Comparison of ENCODE assay signal across 20 cellular contexts in the genomic region with DNA sequence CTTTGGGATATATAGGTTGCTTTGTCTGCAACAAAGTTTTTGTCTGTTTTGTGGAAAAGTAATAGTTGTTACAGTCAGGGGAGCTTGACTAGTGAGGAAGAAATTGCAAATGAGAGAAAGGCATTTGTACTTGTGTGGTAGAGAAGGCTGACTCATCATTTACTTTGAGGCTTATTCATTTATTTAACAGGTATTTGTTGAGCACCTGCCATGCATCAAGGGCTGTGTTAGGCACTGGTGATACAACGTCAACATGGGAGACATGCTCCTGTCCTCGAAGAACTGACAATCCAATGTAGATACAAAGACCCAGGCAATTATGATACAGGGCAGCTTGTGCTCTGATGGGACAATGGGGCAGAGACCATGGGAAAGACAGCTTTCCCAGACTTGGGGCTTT.
"Had no signal": no experiment of that assay in that cellular context is flagged by ENCODE, and none has a peak within 500 bp of the region (broad histone marks: within the 10 kb centered on the region; RNA-seq: fewer than 3 reads in every experiment).

No MANE protein-coding gene starts in this region.

- H3K4me1 ChIP-seq: body of pancreas, gastrocnemius medialis, neural progenitor cell, upper lobe of right lung had no signal

- DNase-seq: activated CD4-positive, alpha-beta T cell treated with anti-CD3 and anti-CD28 coated beads for 48 hours; activated CD8-positive, alpha-beta memory T cell treated with anti-CD3 and anti-CD28 coated beads, Interleukin-2, amount 50 U/mL, for 48 hours; activated CD8-positive, alpha-beta T cell treated with anti-CD3 and anti-CD28 coated beads, Interleukin-2, amount 10 ng/mL, durations not matched to agents 7 days and 5 days; activated gamma-delta T cell; activated T-cell treated with anti-CD3 and anti-CD28 coated beads, Interleukin-2, amount 50 U/mL, for 72 hours; amniotic stem cell; body of pancreas; central memory CD4-positive, alpha-beta T cell; gastrocnemius medialis; heart left ventricle; left colon; T-helper 17 cell; upper lobe of right lung had no signal

- H3K27me3 ChIP-seq: body of pancreas, gastrocnemius medialis, heart left ventricle, neural progenitor cell, suprapubic skin, upper lobe of right lung had no signal

- H3K9me3 Mint-ChIP-seq: activated T-cell treated with anti-CD3 and anti-CD28 coated beads, Interleukin-2, amount 50 U/mL, for 72 hours; neural progenitor cell; stimulated activated naive CD8-positive, alpha-beta T cell treated with anti-CD3 and anti-CD28 coated beads, Interleukin-15, Interleukin-2, amounts not matched to agents 100 ng/mL and 50 ng/mL, for 24 hours had no signal

- ATAC-seq: activated CD8-positive, alpha-beta T cell treated with anti-CD3 and anti-CD28 coated beads, Interleukin-2, amount 10 ng/mL, durations not matched to agents 7 days and 5 days; activated T-cell treated with anti-CD3 and anti-CD28 coated beads, Interleukin-2, amount 50 U/mL, for 72 hours; body of pancreas; gastrocnemius medialis; heart left ventricle; left colon; sciatic nerve; T-helper 17 cell; upper lobe of right lung had no signal

- H3K36me3 Mint-ChIP-seq: activated naive CD8-positive, alpha-beta T cell; neural progenitor cell had no signal

- H3K4me3 ChIP-seq: body of pancreas, coronary artery, gastrocnemius medialis, heart left ventricle, lung, neural progenitor cell, suprapubic skin, upper lobe of right lung had no signal

- H3K4me2 ChIP-seq: neural progenitor cell had no signal

- H3K27ac Mint-ChIP-seq: activated CD8-positive, alpha-beta T cell treated with anti-CD3 and anti-CD28 coated beads, Interleukin-2, amount 10 ng/mL, durations not matched to agents 7 days and 5 days; activated naive CD8-positive, alpha-beta T cell; activated T-cell treated with anti-CD3 and anti-CD28 coated beads, Interleukin-2, amount 50 U/mL, for 72 hours; neural progenitor cell; stimulated activated naive CD8-positive, alpha-beta T cell treated with anti-CD3 and anti-CD28 coated beads, Interleukin-15, Interleukin-2, amounts not matched to agents 100 ng/mL and 50 ng/mL, for 24 hours; T-helper 17 cell had no signal

- H3K36me3 ChIP-seq: gastrocnemius medialis, heart left ventricle, neural progenitor cell, suprapubic skin, upper lobe of right lung had no signal

- H2AFZ ChIP-seq: neural progenitor cell had no signal

- H3K9me3 ChIP-seq: body of pancreas, gastrocnemius medialis, heart left ventricle, suprapubic skin, upper lobe of right lung had no signal

- H3K27ac ChIP-seq: body of pancreas, coronary artery, gastrocnemius medialis, heart left ventricle, neural progenitor cell, suprapubic skin, upper lobe of right lung had no signal

- H3K4me3 Mint-ChIP-seq: activated CD8-positive, alpha-beta T cell treated with anti-CD3 and anti-CD28 coated beads, Interleukin-2, amount 10 ng/mL, durations not matched to agents 7 days and 5 days; activated naive CD8-positive, alpha-beta T cell; activated T-cell treated with anti-CD3 and anti-CD28 coated beads, Interleukin-2, amount 50 U/mL, for 72 hours; neural progenitor cell; stimulated activated naive CD8-positive, alpha-beta T cell treated with anti-CD3 and anti-CD28 coated beads, Interleukin-15, Interleukin-2, amounts not matched to agents 100 ng/mL and 50 ng/mL, for 24 hours; T-helper 17 cell had no signal

- H3K9ac ChIP-seq: neural progenitor cell had no signal
